Comparison of ENCODE assay signal across 16 cellular contexts in the genomic region with DNA sequence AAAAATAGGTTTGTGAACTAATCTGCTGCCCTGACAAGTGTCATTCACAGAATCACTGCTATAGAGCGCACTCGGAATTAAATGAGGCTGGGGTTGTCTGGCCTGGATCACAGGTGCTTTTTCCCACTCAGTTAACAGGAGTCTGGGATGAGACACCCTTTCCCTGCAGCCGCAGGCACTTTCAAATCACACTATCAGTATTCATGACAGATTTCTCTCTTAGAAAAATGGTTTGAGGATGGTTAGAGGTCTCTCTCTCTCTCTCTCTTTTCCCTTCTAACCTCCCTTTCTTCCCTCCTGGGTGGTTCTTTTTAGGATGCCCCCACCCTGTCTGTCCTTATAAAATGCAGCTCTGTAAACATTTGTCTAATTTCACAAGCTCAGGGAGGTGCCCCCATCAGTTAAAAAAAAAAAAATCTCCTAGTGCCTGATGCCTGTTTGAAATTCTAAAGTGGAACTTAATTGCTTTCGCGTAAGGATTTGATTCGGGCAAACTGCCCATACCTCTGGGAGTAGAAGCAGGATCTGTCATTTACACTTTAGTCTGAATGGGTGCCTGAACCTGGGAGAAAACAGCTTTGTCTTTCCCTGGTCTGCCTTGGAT.
DNase-seq lines count a peak whose midpoint lies in the region; ATAC-seq and TF ChIP-seq lines count a peak whose summit lies in the region.
"Had no signal": no experiment of that assay in that cellular context is flagged by ENCODE, and none has a peak within 500 bp of the region (broad histone marks: within the 10 kb centered on the region; RNA-seq: fewer than 3 reads in every experiment).

No MANE protein-coding gene starts in this region.

- DNase-seq in NCI-H1417 (lab: John Stamatoyannopoulos, UW) (peak; percentile 28 to 76 (median 53)), NCI-H1417 treated with DMSO at 0.1 percent for 48 hours (lab: John Stamatoyannopoulos, UW) (no peak), DND-41 (no peak), NCI-H774 (lab: John Stamatoyannopoulos, UW) (peak; percentile 34), COLO829 (ENCODE audit: low spot score) (no peak)
- DNase-seq in naive thymus-derived CD8-positive, alpha-beta T cell, result peak in 1 of 10 donors; percentile 43
- DNase-seq in stimulated activated CD4-positive, alpha-beta T cell treated with anti-CD3 and anti-CD28 coated beads, Interleukin-4, amount 100 ng/mL, for 24 hours, result no peak
- DNase-seq: CD4-positive, alpha-beta T cell; H9; islet precursor cell; NCI-H526; stimulated activated naive CD4-positive, alpha-beta T cell had no signal

- H3K27ac Mint-ChIP-seq in naive thymus-derived CD8-positive, alpha-beta T cell, result peak overlapping the region in 6 of 10 donors; percentile 20 to 81 (median 52)
- H3K27ac Mint-ChIP-seq: CD4-positive, alpha-beta T cell; memory B cell had no signal

- H3K36me3 ChIP-seq in DND-41 (ENCODE audit: insufficient read depth, low read length), result peaks cover 95% of the 10 kb centered on the region

- peak overlapping the region; percentile 0; the same call in 1 of the 2 replicates for H3K9ac ChIP-seq in DND-41 (ENCODE audit: low read depth, low read length)

- POLR2A ChIA-PET in naive thymus-derived CD8-positive, alpha-beta T cell (lab: Charles Lee), result interaction anchor here (0.7 kb wide), 1 partner anchor 404 kb away, joined by 3 read pairs; no protein-coding TSS in a partner anchor

- H3K27ac ChIP-seq in DND-41 (ENCODE audit: low read length), result peak overlapping the region; percentile 83
- H3K27ac ChIP-seq: SK-N-MC had no signal

- H2AFZ ChIP-seq in DND-41 (ENCODE audit: low read depth, low read length), result no peak overlapping the region

- no peak for TF ChIP-seq CTCF in DND-41 (IDR thresholded peaks at IDR 0.05; ENCODE audit: borderline replicate concordance, extremely low read depth, low read length, poor library complexity, severe bottlenecking)

- H3K27me3 Mint-ChIP-seq in naive thymus-derived CD8-positive, alpha-beta T cell, result no peaks in the 10 kb centered on the region
- H3K27me3 Mint-ChIP-seq: CD4-positive, alpha-beta T cell; memory B cell had no signal

- peak overlapping the region in 1 of 10 donors; percentile 51 for H3K4me3 Mint-ChIP-seq in naive thymus-derived CD8-positive, alpha-beta T cell
- H3K4me3 Mint-ChIP-seq: CD4-positive, alpha-beta T cell; H9; memory B cell had no signal

- peaks cover 10 to 21% (median 18%) of the 10 kb centered on the region in 4 donors for H3K4me1 Mint-ChIP-seq in naive thymus-derived CD8-positive, alpha-beta T cell

- peaks cover 99% of the 10 kb centered on the region for H3K79me2 ChIP-seq in DND-41 (ENCODE audit: insufficient read depth, low read length)

- ATAC-seq in DND-41 (ENCODE audit: insufficient read depth, low read depth), result no peak
- ATAC-seq in naive thymus-derived CD8-positive, alpha-beta T cell, result no peak
- no peak for ATAC-seq in GM21619 (IDR thresholded peaks at IDR 0.05; ENCODE audit: unreplicated experiment)
- ATAC-seq: K562 had no signal

- H3K4me3 ChIP-seq in DND-41 (ENCODE audit: low read depth in 1 of 2, low read length in 2 of 2), result no peak overlapping the region
- H3K4me3 ChIP-seq: K562, SK-N-MC had no signal

- H4K20me1 ChIP-seq in DND-41 (ENCODE audit: insufficient read depth, low read length), result peaks cover 5% of the 10 kb centered on the region; the same call in 1 of the 2 replicates

- no peaks in the 10 kb centered on the region for H3K27me3 ChIP-seq in DND-41 (ENCODE audit: insufficient read depth, low read length, poor library complexity)

- no peaks in the 10 kb centered on the region for H3K9me3 ChIP-seq in DND-41 (ENCODE audit: insufficient read depth, low read length, severe bottlenecking)

- H3K9me3 Mint-ChIP-seq in naive thymus-derived CD8-positive, alpha-beta T cell, result no peaks in the 10 kb centered on the region
- H3K9me3 Mint-ChIP-seq: CD4-positive, alpha-beta T cell; H9; memory B cell had no signal

- no peak overlapping the region for H3K4me2 ChIP-seq in DND-41 (ENCODE audit: insufficient read depth, low read length)

- peaks cover 0 to 9% (median 0%) of the 10 kb centered on the region in 3 donors for H3K36me3 Mint-ChIP-seq in naive thymus-derived CD8-positive, alpha-beta T cell

- peaks cover 58% of the 10 kb centered on the region for H3K4me1 ChIP-seq in DND-41 (ENCODE audit: insufficient read depth, low read length)

Comparison
In these comparisons a context has a peak if more than half of its experiments do, and no peak if none do; other contexts are left out.
1. DNase-seq: peak in NCI-H1417 (3 of 3) and NCI-H774 (single experiment); none in NCI-H1417 treated with DMSO at 0.1 percent for 48 hours (single experiment), DND-41 (single experiment), stimulated activated CD4-positive, alpha-beta T cell treated with anti-CD3 and anti-CD28 coated beads, Interleukin-4, amount 100 ng/mL, for 24 hours (single experiment) and COLO829 (single experiment).